18 cellular contexts compared by ENCODE assay signal in the genomic region with DNA sequence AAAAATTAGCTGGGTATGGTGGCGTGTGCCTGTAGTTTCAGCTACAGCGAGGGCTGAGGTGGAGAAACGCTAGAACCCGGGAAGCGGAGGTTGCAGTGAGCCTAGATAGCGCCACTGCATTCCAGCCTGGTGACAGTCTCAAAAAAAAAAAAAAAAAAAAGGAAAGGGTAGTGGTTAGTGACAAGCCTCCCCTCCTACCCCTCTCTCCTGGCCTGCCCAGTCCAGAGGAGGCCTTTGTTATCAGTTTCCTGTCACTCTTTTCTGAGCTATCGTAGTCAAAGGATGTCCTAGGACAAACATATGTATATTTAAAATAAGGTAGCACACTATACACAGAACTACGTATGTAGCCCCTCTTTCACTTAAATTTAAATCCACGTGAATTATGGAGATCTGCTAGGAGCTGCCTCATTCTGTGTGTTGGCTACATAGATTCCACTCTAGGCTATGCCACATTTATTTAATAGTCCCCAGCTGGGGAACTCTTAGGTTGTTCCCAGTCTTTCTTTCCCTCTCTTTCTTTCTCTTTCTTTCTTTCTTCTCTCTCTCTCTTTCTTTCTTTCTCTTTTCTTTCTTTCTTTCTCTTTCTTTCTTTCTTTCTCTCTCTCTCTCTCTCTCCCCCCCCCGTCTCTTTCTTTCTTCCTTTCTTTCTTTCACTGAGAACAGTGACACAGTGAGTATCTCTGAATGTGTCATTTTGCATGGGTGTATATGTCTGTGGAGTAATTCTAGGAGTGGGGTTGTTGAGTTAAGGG. TPM values are rescaled to one million over a fixed set of nuclear protein-coding genes. Genes with fewer than 3 reads are reported as not detected.
"Had no signal": no experiment of that assay in that cellular context is flagged by ENCODE, and none has a peak within 500 bp of the region (broad histone marks: within the 10 kb centered on the region; RNA-seq: fewer than 3 reads in every experiment).

No MANE protein-coding gene starts in this region.

- FAIRE-seq: keratinocyte had no signal

- DNase-seq: activated CD4-positive, alpha-beta T cell treated with anti-CD3 and anti-CD28 coated beads for 48 hours; activated naive CD4-positive, alpha-beta T cell treated with anti-CD3 and anti-CD28 coated beads, Interleukin-2, amount 10 ng/mL, durations not matched to agents 7 days and 5 days; adrenal gland; cortex of kidney; effector memory CD8-positive, alpha-beta T cell; left lung; mesendoderm; stimulated activated CD4-positive, alpha-beta T cell treated with anti-CD3 and anti-CD28 coated beads, Interleukin-15, amount 100 ng/mL, for 24 hours; stimulated activated CD4-positive, alpha-beta T cell treated with anti-CD3 and anti-CD28 coated beads, Interleukin-4, amount 100 ng/mL, for 24 hours; T-cell; T1000 had no signal

- H3K36me3 ChIP-seq: adrenal gland, left lung had no signal

- H3K27ac Mint-ChIP-seq: activated naive CD4-positive, alpha-beta T cell treated with anti-CD3 and anti-CD28 coated beads, Interleukin-2, amount 10 ng/mL, durations not matched to agents 7 days and 5 days; effector memory CD8-positive, alpha-beta T cell; T-cell; type B pancreatic cell; WTC11 had no signal

- H3K36me3 Mint-ChIP-seq: activated naive CD4-positive, alpha-beta T cell treated with anti-CD3 and anti-CD28 coated beads, Interleukin-2, amount 10 ng/mL, durations not matched to agents 7 days and 5 days; T-cell; type B pancreatic cell; WTC11 had no signal

- H3K9me3 Mint-ChIP-seq: activated naive CD4-positive, alpha-beta T cell treated with anti-CD3 and anti-CD28 coated beads, Interleukin-2, amount 10 ng/mL, durations not matched to agents 7 days and 5 days; central memory CD8-positive, alpha-beta T cell; effector memory CD8-positive, alpha-beta T cell; T-cell; WTC11 had no signal

- ATAC-seq: effector memory CD8-positive, alpha-beta T cell; esophagus mucosa; left lung; T-cell; WTC11 had no signal

- H3K27ac ChIP-seq: adrenal gland had no signal

- H3K4me3 Mint-ChIP-seq: activated naive CD4-positive, alpha-beta T cell treated with anti-CD3 and anti-CD28 coated beads, Interleukin-2, amount 10 ng/mL, durations not matched to agents 7 days and 5 days; central memory CD8-positive, alpha-beta T cell; effector memory CD8-positive, alpha-beta T cell; T-cell; type B pancreatic cell; WTC11 had no signal

- H3K4me3 ChIP-seq: adrenal gland, left lung had no signal

- H3K27me3 ChIP-seq: adrenal gland had no signal

- H3K9me3 ChIP-seq: adrenal gland, left lung had no signal

RNA-seq across cellular contexts. Expression of a gene that starts 38.5 kb away (rescaled TPM):
- total RNA-seq: fibroblast of villous mesenchyme, T-cell had no signal
- polyA plus RNA-seq: neural cell had no signal
